In the genomic region with DNA sequence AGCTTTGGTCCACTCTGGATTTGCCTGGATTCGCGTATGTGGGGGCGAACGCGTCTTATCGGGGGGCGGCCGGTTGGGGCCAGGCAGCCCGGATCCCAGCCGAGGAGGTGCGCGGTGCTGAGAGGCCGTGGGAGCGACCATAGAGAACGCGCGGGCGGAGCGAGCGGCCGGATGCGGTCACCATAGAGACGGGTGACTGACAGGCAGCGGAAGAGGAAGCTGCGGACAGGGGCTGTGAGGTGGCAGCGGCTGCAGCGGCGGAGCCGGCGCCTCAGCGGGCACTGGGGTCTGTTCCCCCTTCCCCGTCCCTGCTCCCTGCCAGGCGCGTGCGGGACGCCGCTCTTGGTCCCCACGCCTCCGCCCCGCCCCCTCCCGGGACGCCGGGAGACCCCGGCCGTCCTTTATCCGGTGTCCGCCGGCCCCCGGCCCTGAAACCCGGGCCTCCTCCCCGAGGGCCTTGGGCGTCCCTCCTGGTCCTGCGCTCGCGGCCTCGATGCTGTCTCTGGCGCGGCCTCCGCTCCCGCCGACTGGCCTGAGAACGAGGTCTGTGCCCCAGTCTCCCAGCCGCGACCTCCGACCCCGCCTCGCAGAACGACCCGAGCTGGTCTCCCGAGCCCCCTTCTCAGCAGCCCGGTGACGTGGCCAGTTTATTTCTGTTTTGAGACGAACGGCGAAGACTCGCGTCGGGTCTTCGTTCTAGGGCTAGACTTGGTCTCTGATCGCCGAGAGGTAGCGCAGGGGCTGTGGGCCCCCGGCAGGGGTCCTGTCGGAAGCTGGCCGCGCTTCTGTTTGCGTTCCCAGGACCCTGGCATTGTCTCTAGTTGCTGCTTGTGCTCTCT, we compare ENCODE assay signal across 8 cellular contexts. TPM values are rescaled to one million over a fixed set of nuclear protein-coding genes. Genes with fewer than 3 reads are reported as not detected.
DNase-seq lines count a peak whose midpoint lies in the region; ATAC-seq and TF ChIP-seq lines count a peak whose summit lies in the region.

A gene with protein sequence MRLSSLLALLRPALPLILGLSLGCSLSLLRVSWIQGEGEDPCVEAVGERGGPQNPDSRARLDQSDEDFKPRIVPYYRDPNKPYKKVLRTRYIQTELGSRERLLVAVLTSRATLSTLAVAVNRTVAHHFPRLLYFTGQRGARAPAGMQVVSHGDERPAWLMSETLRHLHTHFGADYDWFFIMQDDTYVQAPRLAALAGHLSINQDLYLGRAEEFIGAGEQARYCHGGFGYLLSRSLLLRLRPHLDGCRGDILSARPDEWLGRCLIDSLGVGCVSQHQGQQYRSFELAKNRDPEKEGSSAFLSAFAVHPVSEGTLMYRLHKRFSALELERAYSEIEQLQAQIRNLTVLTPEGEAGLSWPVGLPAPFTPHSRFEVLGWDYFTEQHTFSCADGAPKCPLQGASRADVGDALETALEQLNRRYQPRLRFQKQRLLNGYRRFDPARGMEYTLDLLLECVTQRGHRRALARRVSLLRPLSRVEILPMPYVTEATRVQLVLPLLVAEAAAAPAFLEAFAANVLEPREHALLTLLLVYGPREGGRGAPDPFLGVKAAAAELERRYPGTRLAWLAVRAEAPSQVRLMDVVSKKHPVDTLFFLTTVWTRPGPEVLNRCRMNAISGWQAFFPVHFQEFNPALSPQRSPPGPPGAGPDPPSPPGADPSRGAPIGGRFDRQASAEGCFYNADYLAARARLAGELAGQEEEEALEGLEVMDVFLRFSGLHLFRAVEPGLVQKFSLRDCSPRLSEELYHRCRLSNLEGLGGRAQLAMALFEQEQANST (plus strand): TSS at position 212 of the 839 bp plus-strand sequence. CDS start 1,529 bp downstream, outside the sequence.

- TF ChIP-seq CTCF in PC-3 (conservative IDR thresholded peaks at IDR 0.05; ENCODE audit: low read depth, low read length) = no peak

- peak within 1 kb of the TSS; percentile 53 for H3K27ac ChIP-seq in HUES64 (ENCODE audit: low read depth, low read length)
- peak within 1 kb of the TSS; percentile 75 for H3K27ac ChIP-seq in PC-3 (ENCODE audit: low read length)
- peak within 1 kb of the TSS; percentile 70 for H3K27ac ChIP-seq in epithelial cell of prostate
- H3K27ac ChIP-seq in mucosa of rectum (ENCODE audit: low read depth in 2 of 2, low read length in 2 of 2) = peak within 1 kb of the TSS; percentile 57 to 75

- H3K4me3 ChIP-seq in HUES64 (ENCODE audit: low read length) = peak within 1 kb of the TSS; percentile 84
- peak within 1 kb of the TSS; percentile 89 for H3K4me3 ChIP-seq in PC-3 (ENCODE audit: low read length)
- H3K4me3 ChIP-seq in mucosa of rectum (ENCODE audit: low read length in 2 of 2) = peak within 1 kb of the TSS; percentile 71 to 93

- H3K36me3 ChIP-seq in HUES64 (ENCODE audit: insufficient read depth, low read length) (peaks cover 28% of the 10 kb centered on the region), PC-3 (ENCODE audit: low read depth, low read length) (peaks cover 15% of the 10 kb centered on the region), mucosa of rectum (ENCODE audit: control insufficient read depth in 2 of 2, insufficient read depth in 2 of 2, low read length in 2 of 2) (peaks cover 19 to 25% of the 10 kb centered on the region in 2 donors)

- H3K27me3 ChIP-seq in HUES64 (ENCODE audit: insufficient read depth, low read length) (no peaks in the 10 kb centered on the region), PC-3 (ENCODE audit: low read length) (no peaks in the 10 kb centered on the region), mucosa of rectum (ENCODE audit: control insufficient read depth in 2 of 2, insufficient read depth in 2 of 2, low read length in 2 of 2) (no peaks in the 10 kb centered on the region)

- peak within 1 kb of the TSS; percentile 94 for H2AFZ ChIP-seq in PC-3 (ENCODE audit: low read length)

- DNase-seq in DMS 273 (lab: John Stamatoyannopoulos, UW; ENCODE audit: unreplicated experiment) (peak; percentile 96), PC-3 (peak; percentile 81), activated T-cell treated with anti-CD3 and anti-CD28 coated beads for 48 hours (ENCODE audit: low read depth) (peak; percentile 88), epithelial cell of prostate (ENCODE audit: low read depth, low spot score) (peak; percentile 40)
- DNase-seq in stimulated activated CD8-positive, alpha-beta memory T cell treated with anti-CD3 and anti-CD28 coated beads, Interleukin-4, amount 100 ng/mL, for 48 hours = peak; percentile 94

- H3F3A ChIP-seq in PC-3 (ENCODE audit: low read length, unreplicated experiment) = no peaks in the 10 kb centered on the region

- WGBS in HUES64 = under 1% methylated on average over 87 of the region's 87 CpGs

- ATAC-seq in GM21423 (IDR thresholded peaks at IDR 0.05; ENCODE audit: unreplicated experiment) (peak; percentile 96), PC-3 (peak; percentile 90)

- H3K9me3 ChIP-seq in HUES64 (ENCODE audit: insufficient read depth, low read depth, low read length) (no peaks in the 10 kb centered on the region), PC-3 (ENCODE audit: low read length) (no peaks in the 10 kb centered on the region), mucosa of rectum (ENCODE audit: control insufficient read depth in 2 of 2, low read length in 2 of 2) (no peaks in the 10 kb centered on the region)

- H3K4me2 ChIP-seq in PC-3 (ENCODE audit: low read length) = peak within 1 kb of the TSS; percentile 91

- no peaks in the 10 kb centered on the region for H4K20me1 ChIP-seq in PC-3 (ENCODE audit: low read length)

- H3K9ac ChIP-seq in HUES64 (ENCODE audit: low read depth, low read length) (peak within 1 kb of the TSS; percentile 77), PC-3 (ENCODE audit: low read length) (peak within 1 kb of the TSS; percentile 97), mucosa of rectum (ENCODE audit: low read depth in 1 of 2, low read length in 2 of 2) (peak within 1 kb of the TSS; percentile 78 to 84)

- H3K9me2 ChIP-seq in PC-3 (replicated peaks; ENCODE audit: low read length) = no peaks in the 10 kb centered on the region

- H3K79me2 ChIP-seq in PC-3 (ENCODE audit: low read length) = peaks cover 47% of the 10 kb centered on the region

- POLR2A ChIA-PET in PC-3 (lab: Charles Lee; ENCODE audit: unreplicated experiment) = interaction anchor here (0.6 to 1.0 kb wide), 2 partner anchors 75 to 170 kb away, joined by 4 to 5 read pairs; no protein-coding TSS in a partner anchor

- intact Hi-C loops in PC-3 (cut with micrococcal nuclease) = no loop called here

- BruUV-seq in PC-3 (replicated peaks; lab: Mats Ljungman, UMichigan) = TSS peak; percentile 79

- H3K4me1 ChIP-seq in HUES64 (ENCODE audit: insufficient read depth, low read length) (peaks cover 18% of the 10 kb centered on the region), PC-3 (ENCODE audit: insufficient read depth, low read length) (peaks cover 34% of the 10 kb centered on the region), mucosa of rectum (ENCODE audit: control insufficient read depth in 2 of 2, insufficient read depth in 2 of 2, low read length in 2 of 2) (peaks cover 24 to 26% of the 10 kb centered on the region in 2 donors)

- CTCF ChIA-PET in PC-3 (lab: Charles Lee) = no interaction called here

RNA-seq across cellular contexts. Expression of the gene that starts here (rescaled TPM):
- 11.8 TPM for polyA plus RNA-seq in HUES64 (2013, experiment 1 of 2)
- 12.5 TPM for polyA plus RNA-seq in HUES64 (2013, experiment 2 of 2)
- total RNA-seq in PC-3 (2014; rRNA removed) = 30.1 and 36.5 TPM in 2 replicates

Comparison
In these comparisons a context has a peak if more than half of its experiments do, and no peak if none do; other contexts are left out.
1. Peak in every context shown above with its lines: DNase-seq, ATAC-seq, H3K4me3 ChIP-seq and H3K27ac ChIP-seq.
2. DNase-seq: peak in every context shown above with its lines; median percentile 96 in DMS 273; 94 in stimulated activated CD8-positive, alpha-beta memory T cell treated with anti-CD3 and anti-CD28 coated beads, Interleukin-4, amount 100 ng/mL, for 48 hours; 88 in activated T-cell treated with anti-CD3 and anti-CD28 coated beads for 48 hours; 81 in PC-3; 40 in epithelial cell of prostate.